1 cellular context compared by ENCODE assay signal in genomic region chr6:4480788-4481725, GRCh38.
TF ChIP-seq lines count a peak whose summit lies in the region.

No MANE protein-coding gene starts in this region.

TF ChIP-seq in IMR-90, 13 proteins besides CTCF, POLR2A, EP300 and RAD21 (continued from another document):
- TF ChIP-seq RFX5 (IDR thresholded peaks at IDR 0.05; ENCODE audit: low read depth, low read length) = no peak
